Comparison of ENCODE assay signal across 12 cellular contexts in the genomic region with DNA sequence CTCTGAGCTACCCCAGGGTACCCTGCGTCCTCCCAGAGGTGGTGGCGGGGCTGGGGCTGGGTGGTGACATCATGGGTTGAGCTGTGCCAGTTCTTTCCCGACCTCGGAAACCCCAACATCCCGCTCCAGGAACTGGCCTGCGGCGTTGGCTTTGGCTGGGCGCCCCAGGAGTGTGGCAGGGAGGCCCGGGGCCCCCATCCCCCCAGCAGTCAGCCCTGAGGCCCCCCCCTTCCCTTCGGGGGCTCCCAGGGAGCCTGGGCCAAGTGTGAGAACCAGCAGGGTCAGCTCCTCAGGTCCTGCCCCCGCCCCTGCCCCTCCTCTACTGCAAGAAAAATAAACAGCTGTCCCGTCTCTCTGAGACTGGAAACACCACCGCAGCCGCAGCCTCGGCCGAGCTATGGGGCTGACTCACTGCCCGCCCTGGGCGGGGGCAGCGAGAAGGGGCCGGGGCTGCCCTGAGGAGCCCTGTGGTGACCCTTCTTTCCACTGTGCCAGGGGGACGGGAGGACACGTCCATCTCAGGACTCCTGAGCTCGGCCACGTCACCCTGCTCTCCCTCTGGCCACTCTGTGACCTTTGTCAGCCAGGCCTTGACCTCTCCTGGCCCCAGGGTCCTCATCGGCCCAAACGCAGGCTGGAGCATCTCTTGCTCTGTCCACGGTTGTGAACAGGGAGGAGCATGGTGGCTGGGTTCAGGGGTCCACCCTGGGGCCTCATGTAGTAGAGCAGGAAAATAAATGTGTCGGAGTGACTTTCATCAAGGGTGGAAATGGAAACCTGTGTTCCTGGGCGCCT.
DNase-seq lines count a peak whose midpoint lies in the region; ATAC-seq, FAIRE-seq and TF ChIP-seq lines count a peak whose summit lies in the region.
"Had no signal": no experiment of that assay in that cellular context is flagged by ENCODE, and none has a peak within 500 bp of the region (broad histone marks: within the 10 kb centered on the region; RNA-seq: fewer than 3 reads in every experiment).

No MANE protein-coding gene starts in this region.

- CTCF ChIA-PET in IMR-90 (lab: Yijun Ruan, JAX), result no interaction called here

- peak overlapping the region; percentile 28; the same call in 1 of the 2 replicates for H4K91ac ChIP-seq in IMR-90 (ENCODE audit: insufficient read depth, low read depth, low read length)

- no peak overlapping the region for H3K9ac ChIP-seq in IMR-90 (ENCODE audit: low read depth, low read length)

- H3K4me1 ChIP-seq in IMR-90 (ENCODE audit: control insufficient read depth, insufficient read depth, low read length), result peaks cover 22% of the 10 kb centered on the region
- H3K4me1 ChIP-seq in gastrocnemius medialis, result peaks cover 0 to 5% of the 10 kb centered on the region in 2 donors

- TF ChIP-seq POLR2A in IMR-90 (IDR thresholded peaks at IDR 0.05; ENCODE audit: low read depth, low read length), result no peak
- no peak for TF ChIP-seq POLR2A in gastrocnemius medialis (IDR thresholded peaks at IDR 0.05)

- no peak for TF ChIP-seq RAD21 in IMR-90 (IDR thresholded peaks at IDR 0.05; ENCODE audit: low read length)

- in situ Hi-C loops in IMR-90 (cut with MboI; ENCODE audit: low sequenced_read_pairs) (no loop called here), gastrocnemius medialis (cut with MboI; ENCODE audit: low sequenced_read_pairs in 4 of 4) (no loop called here)

- intact Hi-C loops in IMR-90 (cut with micrococcal nuclease), result no loop called here
- intact Hi-C loops in gastrocnemius medialis (cut with DNase I; ENCODE audit: low total_unique reads), result no loop called here

- no peaks in the 10 kb centered on the region for H3K9me3 ChIP-seq in IMR-90 (ENCODE audit: control insufficient read depth, insufficient read depth, low read length)
- no peaks in the 10 kb centered on the region for H3K9me3 ChIP-seq in gastrocnemius medialis

- H3K36me3 ChIP-seq in IMR-90 (ENCODE audit: control insufficient read depth, insufficient read depth, low read length), result no peaks in the 10 kb centered on the region
- H3K36me3 ChIP-seq in bronchial epithelial cell (ENCODE audit: control insufficient read depth, insufficient read depth, low read length), result no peaks in the 10 kb centered on the region
- H3K36me3 ChIP-seq in gastrocnemius medialis, result no peaks in the 10 kb centered on the region

- DNase-seq in AG08395 (ENCODE audit: low spot score) (peak; percentile 48), IMR-90 (peak; percentile 69), bronchial epithelial cell (ENCODE audit: low read depth) (peak; percentile 48), lung microvascular endothelial cell (ENCODE audit: low read depth in 2 of 2) (peak; percentile 29 to 33), NCI-H2029 (lab: John Stamatoyannopoulos, UW) (no peak), gastrocnemius medialis (no peak), GDM1 (lab: John Stamatoyannopoulos, UW) (no peak)
- DNase-seq in activated CD4-positive, alpha-beta T cell treated with anti-CD3 and anti-CD28 coated beads for 4 hours, result no peak
- DNase-seq: activated CD4-positive, alpha-beta T cell treated with anti-CD3 and anti-CD28 coated beads, Interleukin-2, amount 50 U/mL, for 1 hour; COR-L47; glutamatergic neuron; OCI-M1 had no signal

- 26% methylated on average over 12 of the region's 29 CpGs; no CpG with 5 or more reads in 1 of the 2 experiments for WGBS in IMR-90 (ENCODE audit: extremely low coverage in 2 of 2, insufficient read length in 1 of 2), 2 experiments

- peaks cover 10% of the 10 kb centered on the region; the same call in 1 of the 2 replicates for H3K9me1 ChIP-seq in IMR-90 (ENCODE audit: insufficient read depth, low read length)

- H2AK5ac ChIP-seq in IMR-90 (ENCODE audit: low read depth, low read length), result peak overlapping the region; percentile 71

- H3K27ac ChIP-seq in IMR-90 (ENCODE audit: insufficient read depth, low read length) (no peak overlapping the region), gastrocnemius medialis (no peak overlapping the region)

- peaks cover 13% of the 10 kb centered on the region for H4K20me1 ChIP-seq in IMR-90 (ENCODE audit: insufficient read depth, low read length)

- H3K4me2 ChIP-seq in IMR-90 (ENCODE audit: low read depth, low read length), result peak overlapping the region; percentile 62; the same call in 1 of the 2 replicates

- H3K14ac ChIP-seq in IMR-90 (replicated peaks; ENCODE audit: low read depth, low read length), result no peak overlapping the region

- FAIRE-seq in bronchial epithelial cell (lab: Jason Lieb, UNC), result no peak

- H2BK15ac ChIP-seq in IMR-90 (ENCODE audit: low read depth, low read length), result peak overlapping the region; percentile 47; the same call in 2 of the 3 replicates

- peak overlapping the region; percentile 55 for H2BK120ac ChIP-seq in IMR-90 (ENCODE audit: low read depth, low read length)

- peak overlapping the region; percentile 69 for H2BK20ac ChIP-seq in IMR-90 (ENCODE audit: low read depth, low read length)

- no TSS peak for BruUV-seq in IMR-90 (replicated peaks; lab: Mats Ljungman, UMichigan)

- POLR2A ChIA-PET in IMR-90 (lab: Charles Lee; ENCODE audit: unreplicated experiment), result no interaction called here

- TF ChIP-seq CTCF in IMR-90 (conservative IDR thresholded peaks at IDR 0.05; ENCODE audit: low read depth, low read length) (no peak), bronchial epithelial cell (IDR thresholded peaks at IDR 0.05; ENCODE audit: insufficient read depth, low read length, severe bottlenecking) (no peak), gastrocnemius medialis (IDR thresholded peaks at IDR 0.05 in 4 of 5, conservative IDR thresholded peaks at IDR 0.05 in 1 of 5) (no peak)

- H3K4ac ChIP-seq in IMR-90 (ENCODE audit: low read depth, low read length), result peak overlapping the region; percentile 83

- peak overlapping the region in 1 of 2 experiments; percentile 56; a peak in 1 of 4 replicates for H4K8ac ChIP-seq in IMR-90 (ENCODE audit: low read depth in 2 of 2, low read length in 2 of 2)

- peak overlapping the region; percentile 44 for H2AK9ac ChIP-seq in IMR-90 (replicated peaks; ENCODE audit: low read depth, low read length, poor library complexity)

- H3K79me1 ChIP-seq in IMR-90 (ENCODE audit: low read depth in 1 of 2, low read length in 2 of 2), result no peaks in the 10 kb centered on the region

- H3K18ac ChIP-seq in IMR-90 (ENCODE audit: low read depth, low read length), result peak overlapping the region; percentile 44; the same call in 1 of the 2 replicates

- H3K27me3 ChIP-seq in IMR-90 (ENCODE audit: control insufficient read depth, insufficient read depth, low read length) (peaks cover 14% of the 10 kb centered on the region), bronchial epithelial cell (ENCODE audit: control insufficient read depth, insufficient read depth, low read length) (peaks cover 4% of the 10 kb centered on the region), gastrocnemius medialis (peaks cover 13 to 18% (median 16%) of the 10 kb centered on the region in 3 donors)

- H3K23ac ChIP-seq in IMR-90 (ENCODE audit: low read depth, low read length), result no peak overlapping the region

- no peak overlapping the region for H3K56ac ChIP-seq in IMR-90 (ENCODE audit: extremely low read depth, insufficient read depth, low read length)

- ATAC-seq in IMR-90 (ENCODE audit: low read depth) (peak; percentile 91), gastrocnemius medialis (no peak)

- H3K4me3 ChIP-seq in IMR-90 (ENCODE audit: insufficient read depth, low read depth, low read length) (no peak overlapping the region), bronchial epithelial cell (ENCODE audit: low read depth, low read length) (no peak overlapping the region), gastrocnemius medialis (no peak overlapping the region)

- H2BK5ac ChIP-seq in IMR-90 (ENCODE audit: low read depth, low read length, poor library complexity, severe bottlenecking), result no peak overlapping the region

- H4K5ac ChIP-seq in IMR-90 (ENCODE audit: low read depth, low read length), result 0 out of 2 replicates have a peak overlapping the region, but pooled peaks have one; percentile 8

- dilution Hi-C loops in IMR-90 (cut with HindIII; ENCODE audit: low sequenced_read_pairs, unreplicated experiment), result no loop called here

- peak overlapping the region; percentile 54 for H2AFZ ChIP-seq in IMR-90 (replicated peaks; ENCODE audit: low read length, poor library complexity)

TF ChIP-seq in IMR-90, 13 proteins besides CTCF, POLR2A, EP300 and RAD21:
- TF ChIP-seq FOS (IDR thresholded peaks at IDR 0.05; ENCODE audit: low read depth, low read length) (peak; percentile 83), RFX5 (IDR thresholded peaks at IDR 0.05; ENCODE audit: low read depth, low read length) (no peak), NFE2L2 (IDR thresholded peaks at IDR 0.05; ENCODE audit: low read depth, low read length) (no peak), BHLHE40 (IDR thresholded peaks at IDR 0.05; ENCODE audit: low read depth, low read length) (peak; percentile 59; the same call in 1 of the 2 replicates), MXI1 (IDR thresholded peaks at IDR 0.05; ENCODE audit: borderline replicate concordance, low read depth, low read length) (no peak), CEBPB (IDR thresholded peaks at IDR 0.05; ENCODE audit: low read depth, low read length) (no peak), SMC3 (IDR thresholded peaks at IDR 0.05; ENCODE audit: low read depth, low read length) (no peak), MAZ (IDR thresholded peaks at IDR 0.05; ENCODE audit: borderline replicate concordance, low read depth, low read length) (peak; percentile 95), CHD1 (IDR thresholded peaks at IDR 0.05; ENCODE audit: low read depth, low read length) (no peak), RCOR1 (IDR thresholded peaks at IDR 0.05; ENCODE audit: insufficient replicate concordance, low read length) (peak; percentile 61), MAFK (IDR thresholded peaks at IDR 0.05; ENCODE audit: low read depth, low read length) (no peak)
- TF ChIP-seq, protein P1, sequence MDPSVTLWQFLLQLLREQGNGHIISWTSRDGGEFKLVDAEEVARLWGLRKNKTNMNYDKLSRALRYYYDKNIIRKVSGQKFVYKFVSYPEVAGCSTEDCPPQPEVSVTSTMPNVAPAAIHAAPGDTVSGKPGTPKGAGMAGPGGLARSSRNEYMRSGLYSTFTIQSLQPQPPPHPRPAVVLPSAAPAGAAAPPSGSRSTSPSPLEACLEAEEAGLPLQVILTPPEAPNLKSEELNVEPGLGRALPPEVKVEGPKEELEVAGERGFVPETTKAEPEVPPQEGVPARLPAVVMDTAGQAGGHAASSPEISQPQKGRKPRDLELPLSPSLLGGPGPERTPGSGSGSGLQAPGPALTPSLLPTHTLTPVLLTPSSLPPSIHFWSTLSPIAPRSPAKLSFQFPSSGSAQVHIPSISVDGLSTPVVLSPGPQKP (IDR thresholded peaks at IDR 0.05; ENCODE audit: borderline replicate concordance, low read depth, low read length), result no peak
- TF ChIP-seq, protein P2, sequence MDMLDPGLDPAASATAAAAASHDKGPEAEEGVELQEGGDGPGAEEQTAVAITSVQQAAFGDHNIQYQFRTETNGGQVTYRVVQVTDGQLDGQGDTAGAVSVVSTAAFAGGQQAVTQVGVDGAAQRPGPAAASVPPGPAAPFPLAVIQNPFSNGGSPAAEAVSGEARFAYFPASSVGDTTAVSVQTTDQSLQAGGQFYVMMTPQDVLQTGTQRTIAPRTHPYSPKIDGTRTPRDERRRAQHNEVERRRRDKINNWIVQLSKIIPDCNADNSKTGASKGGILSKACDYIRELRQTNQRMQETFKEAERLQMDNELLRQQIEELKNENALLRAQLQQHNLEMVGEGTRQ (IDR thresholded peaks at IDR 0.05; ENCODE audit: low read depth, low read length), result no peak

Comparison
In these comparisons a context has a peak if more than half of its experiments do, and no peak if none do; other contexts are left out.
1. DNase-seq: peak in AG08395 (single experiment), IMR-90 (single experiment), bronchial epithelial cell (single experiment) and lung microvascular endothelial cell (2 of 2); none in NCI-H2029 (single experiment), gastrocnemius medialis (0 of 2), activated CD4-positive, alpha-beta T cell treated with anti-CD3 and anti-CD28 coated beads for 4 hours (0 of 2) and GDM1 (single experiment).